ENCODE assay signal across 18 cellular contexts in genomic region chr22:41600976-41601375, GRCh38. TPM values are rescaled to one million over a fixed set of nuclear protein-coding genes. Genes with fewer than 3 reads are reported as not detected.
"Had no signal": no experiment of that assay in that cellular context is flagged by ENCODE, and none has a peak within 500 bp of the region (broad histone marks: within the 10 kb centered on the region; RNA-seq: fewer than 3 reads in every experiment).

No MANE protein-coding gene starts in this region.

- H3K9me3 ChIP-seq: psoas muscle, right lobe of liver, suprapubic skin, thyroid gland had no signal

- ATAC-seq: effector memory CD8-positive, alpha-beta T cell; foreskin keratinocyte; naive thymus-derived CD4-positive, alpha-beta T cell; psoas muscle; right lobe of liver had no signal

- H3K27me3 ChIP-seq: foreskin keratinocyte, hepatocyte, neural progenitor cell, right lobe of liver, suprapubic skin, thyroid gland had no signal

- H3K4me1 ChIP-seq: neural progenitor cell, parathyroid adenoma, psoas muscle, right lobe of liver had no signal

- H2AFZ ChIP-seq: hepatocyte, neural progenitor cell, parathyroid adenoma had no signal

- H3K27ac ChIP-seq: foreskin keratinocyte, hepatocyte, neural progenitor cell, parathyroid adenoma, psoas muscle, right lobe of liver, suprapubic skin, thyroid gland had no signal

- H3K4me3 ChIP-seq: hepatocyte, neural progenitor cell, psoas muscle, right lobe of liver, suprapubic skin, thyroid gland had no signal

- H3K4me2 ChIP-seq: hepatocyte, neural progenitor cell had no signal

- DNase-seq: effector memory CD8-positive, alpha-beta T cell; foreskin keratinocyte; naive thymus-derived CD4-positive, alpha-beta T cell; occipital lobe; psoas muscle; retina; stimulated activated CD4-positive, alpha-beta T cell treated with anti-CD3 and anti-CD28 coated beads, Interleukin-15, amount 100 ng/mL, for 24 hours; stimulated activated CD4-positive, alpha-beta T cell treated with anti-CD3 and anti-CD28 coated beads, Interleukin-1b, Interleukin-23, amount 100 ng/mL, for 48 hours; stimulated activated CD4-positive, alpha-beta T cell treated with anti-CD3 and anti-CD28 coated beads, Interleukin-4, amount 100 ng/mL, for 4 hours; stimulated activated naive CD4-positive, alpha-beta T cell treated with Interleukin-2 at 50 U/mL for 16 hours; thyroid gland had no signal

- H3K9ac ChIP-seq: neural progenitor cell, parathyroid adenoma had no signal

- H3K36me3 ChIP-seq: neural progenitor cell had no signal

RNA-seq across cellular contexts. Expression of gene CSDC2, which starts 40.2 kb away (rescaled TPM):
- total RNA-seq: foreskin keratinocyte; lung microvascular endothelial cell; mononuclear cell; naive thymus-derived CD4-positive, alpha-beta T cell had no signal
- polyA plus RNA-seq: foreskin keratinocyte; naive thymus-derived CD4-positive, alpha-beta T cell had no signal
